6 cellular contexts compared by ENCODE assay signal in the genomic region with DNA sequence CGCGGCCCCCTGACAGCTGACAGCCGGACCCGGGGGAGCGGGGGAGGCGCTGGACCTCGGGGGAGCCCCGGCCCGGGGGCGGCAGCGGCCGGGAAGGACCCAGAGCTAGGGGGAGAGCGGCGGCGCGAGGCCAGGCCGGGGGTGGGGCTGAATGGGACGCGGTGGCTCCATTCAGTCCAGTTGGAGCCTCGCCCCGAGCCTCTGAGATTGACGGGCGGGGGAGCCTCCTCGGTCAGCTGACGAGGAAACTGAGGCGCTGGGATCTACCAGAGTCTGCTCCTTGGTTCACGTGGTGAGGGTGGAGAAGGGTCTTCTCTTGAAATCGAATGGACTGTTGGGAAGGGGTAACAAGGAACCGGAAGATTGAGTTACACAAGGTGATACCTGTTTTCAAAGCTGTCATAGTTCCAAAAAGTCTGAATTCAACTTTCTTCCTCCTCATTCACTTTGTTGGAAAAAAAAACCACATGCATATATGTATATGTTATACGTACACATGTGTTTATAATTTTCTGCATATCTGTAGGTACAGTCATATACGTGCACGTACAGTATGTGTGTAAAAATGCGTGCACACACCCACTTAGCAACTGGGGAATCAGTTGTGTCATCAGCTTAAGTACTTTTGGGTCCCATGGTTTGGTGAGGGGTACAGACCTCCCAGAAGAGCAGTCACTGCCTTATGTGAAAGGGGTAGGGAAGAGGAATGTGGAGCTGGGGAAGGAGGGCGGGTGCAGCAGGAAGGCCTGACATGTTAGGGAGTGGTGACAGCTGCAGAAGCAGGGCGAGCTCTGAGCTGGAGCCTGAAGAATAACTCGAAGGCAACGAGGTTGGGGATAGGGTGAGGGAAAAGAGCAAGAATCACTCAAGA. TPM values are rescaled to one million over a fixed set of nuclear protein-coding genes. Genes with fewer than 3 reads are reported as not detected.
DNase-seq lines count a peak whose midpoint lies in the region; ATAC-seq lines count a peak whose summit lies in the region.

No MANE protein-coding gene starts in this region.

- H3K9me3 ChIP-seq in mesenchymal stem cell (ENCODE audit: control insufficient read depth, low read length), result no peaks in the 10 kb centered on the region

- peak overlapping the region; percentile 68 for H2AFZ ChIP-seq in mesenchymal stem cell (ENCODE audit: low read depth, low read length)

- WGBS in mesenchymal stem cell, result 16% methylated on average over 35 of the region's 37 CpGs

- H4K91ac ChIP-seq in mesenchymal stem cell (ENCODE audit: low read length), result peak overlapping the region; percentile 47

- H3K36me3 ChIP-seq in mesenchymal stem cell (ENCODE audit: control insufficient read depth in 1 of 2, insufficient read depth in 2 of 2, low read depth in 1 of 2, low read length in 2 of 2), result peaks cover 7 to 16% of the 10 kb centered on the region in 2 experiments

- no peak for DNase-seq in activated naive CD4-positive, alpha-beta T cell treated with anti-CD3 and anti-CD28 coated beads, Interleukin-2, amount 50 U/mL, for 72 hours (ENCODE audit: low spot score in 2 of 2)
- DNase-seq in mesenchymal stem cell (peak; percentile 29), HPDE6-E6E7 (ENCODE audit: extremely low spot score) (no peak), DMS114 treated with DMSO at 0.1 percent for 48 hours (lab: John Stamatoyannopoulos, UW; ENCODE audit: unreplicated experiment) (no peak), dedifferentiated amniotic fluid mesenchymal stem cell (ENCODE audit: extremely low spot score) (no peak)

- peak; percentile 16 for ATAC-seq in GM21619 (IDR thresholded peaks at IDR 0.05; ENCODE audit: unreplicated experiment)
- ATAC-seq in activated naive CD4-positive, alpha-beta T cell treated with anti-CD3 and anti-CD28 coated beads, Interleukin-2, amount 50 U/mL, for 72 hours, result peak in 1 of 2 donors; percentile 26

- no peak overlapping the region for H2BK5ac ChIP-seq in mesenchymal stem cell (ENCODE audit: low read depth, low read length, poor library complexity, severe bottlenecking)

- H3K14ac ChIP-seq in mesenchymal stem cell (ENCODE audit: low read length in 2 of 2), result peak overlapping the region in 1 of 2 experiments; percentile 41

- peak overlapping the region in 1 of 2 experiments; percentile 29 for H2BK12ac ChIP-seq in mesenchymal stem cell (ENCODE audit: low read length in 2 of 2)

- no peak overlapping the region for H3K23ac ChIP-seq in mesenchymal stem cell (ENCODE audit: low read length in 2 of 2)

- H2BK15ac ChIP-seq in mesenchymal stem cell (ENCODE audit: low read depth, poor library complexity, severe bottlenecking), result peak overlapping the region; percentile 97

- H3K79me1 ChIP-seq in mesenchymal stem cell (replicated peaks; ENCODE audit: low read length, poor library complexity, severe bottlenecking), result peaks cover 31% of the 10 kb centered on the region

- H3K4me1 ChIP-seq in mesenchymal stem cell (ENCODE audit: control insufficient read depth, insufficient read depth, low read depth, low read length), result peaks cover 18% of the 10 kb centered on the region

- H2AK5ac ChIP-seq in mesenchymal stem cell (ENCODE audit: low read length, severe bottlenecking), result no peak overlapping the region

- peak overlapping the region; percentile 68 for H3K4me2 ChIP-seq in mesenchymal stem cell (ENCODE audit: low read length, poor library complexity, severe bottlenecking)

- peak overlapping the region; percentile 86 for H3K9ac ChIP-seq in mesenchymal stem cell (ENCODE audit: low read length)

- peak overlapping the region; percentile 85 for H4K8ac ChIP-seq in mesenchymal stem cell (ENCODE audit: low read length)

- H3K27me3 ChIP-seq in mesenchymal stem cell (ENCODE audit: control insufficient read depth in 1 of 2, insufficient read depth in 1 of 2, low read length in 2 of 2), result no peaks in the 10 kb centered on the region

- peak overlapping the region; percentile 47 for H3K4ac ChIP-seq in mesenchymal stem cell (ENCODE audit: low read depth in 1 of 2, low read length in 2 of 2)

- peak overlapping the region; percentile 30 to 92 for H3K18ac ChIP-seq in mesenchymal stem cell (ENCODE audit: low read depth in 1 of 2, low read length in 2 of 2)

- peak overlapping the region; percentile 91 to 93 for H3K27ac Mint-ChIP-seq in activated naive CD4-positive, alpha-beta T cell treated with anti-CD3 and anti-CD28 coated beads, Interleukin-2, amount 50 U/mL, for 72 hours

- H2BK120ac ChIP-seq in mesenchymal stem cell (ENCODE audit: low read depth, low read length), result no peak overlapping the region

- peaks cover 14 to 28% of the 10 kb centered on the region in 2 donors for H3K36me3 Mint-ChIP-seq in activated naive CD4-positive, alpha-beta T cell treated with anti-CD3 and anti-CD28 coated beads, Interleukin-2, amount 50 U/mL, for 72 hours

- no peak overlapping the region for H3K27ac ChIP-seq in mesenchymal stem cell (ENCODE audit: low read length, poor library complexity, severe bottlenecking)

- peak overlapping the region; percentile 87 to 97 for H3K4me3 ChIP-seq in mesenchymal stem cell (ENCODE audit: insufficient read depth in 1 of 2, low read depth in 1 of 2, low read length in 2 of 2)

- H3K9me3 Mint-ChIP-seq in activated naive CD4-positive, alpha-beta T cell treated with anti-CD3 and anti-CD28 coated beads, Interleukin-2, amount 50 U/mL, for 72 hours, result no peaks in the 10 kb centered on the region

RNA-seq across cellular contexts. Expression of gene PPP1R7, which starts 0.6 kb away (rescaled TPM):
- total RNA-seq in activated naive CD4-positive, alpha-beta T cell treated with anti-CD3 and anti-CD28 coated beads, Interleukin-2, amount 50 U/mL, for 72 hours, result 10 to 100 TPM; 81.6 to 98.9 TPM
- polyA plus RNA-seq in mesenchymal stem cell (2013, experiment 1 of 2), result 88.4 TPM
- polyA plus RNA-seq in mesenchymal stem cell (2013, experiment 2 of 2), result 85.6 TPM

RNA-seq across cellular contexts. Expression of gene PASK, which starts 1.6 kb away (rescaled TPM):
- 10 to 100 TPM; 67.6 to 95.3 TPM for total RNA-seq in activated naive CD4-positive, alpha-beta T cell treated with anti-CD3 and anti-CD28 coated beads, Interleukin-2, amount 50 U/mL, for 72 hours
- polyA plus RNA-seq in mesenchymal stem cell (2013, experiment 1 of 2), result 1.9 TPM
- 1.7 TPM for polyA plus RNA-seq in mesenchymal stem cell (2013, experiment 2 of 2)

RNA-seq across cellular contexts. Expression of gene ANO7, which starts 37.6 kb away (rescaled TPM):
- total RNA-seq in activated naive CD4-positive, alpha-beta T cell treated with anti-CD3 and anti-CD28 coated beads, Interleukin-2, amount 50 U/mL, for 72 hours, result 1 to 10 TPM in 1 of 2 donors, under 1 TPM in 1; 0.27 to 5.3 TPM
- 1.5 TPM for polyA plus RNA-seq in mesenchymal stem cell (2013, experiment 1 of 2)
- polyA plus RNA-seq in mesenchymal stem cell (2013, experiment 2 of 2), result 1.4 TPM

RNA-seq across cellular contexts. Expression of gene MTERF4, which starts 48.8 kb away (rescaled TPM):
- total RNA-seq in activated naive CD4-positive, alpha-beta T cell treated with anti-CD3 and anti-CD28 coated beads, Interleukin-2, amount 50 U/mL, for 72 hours, result 10 to 100 TPM; 37.8 to 47.1 TPM
- polyA plus RNA-seq in mesenchymal stem cell (2013, experiment 1 of 2), result 16.7 TPM
- polyA plus RNA-seq in mesenchymal stem cell (2013, experiment 2 of 2), result 15.7 TPM
